8 cellular contexts compared by ENCODE assay signal in the genomic region with DNA sequence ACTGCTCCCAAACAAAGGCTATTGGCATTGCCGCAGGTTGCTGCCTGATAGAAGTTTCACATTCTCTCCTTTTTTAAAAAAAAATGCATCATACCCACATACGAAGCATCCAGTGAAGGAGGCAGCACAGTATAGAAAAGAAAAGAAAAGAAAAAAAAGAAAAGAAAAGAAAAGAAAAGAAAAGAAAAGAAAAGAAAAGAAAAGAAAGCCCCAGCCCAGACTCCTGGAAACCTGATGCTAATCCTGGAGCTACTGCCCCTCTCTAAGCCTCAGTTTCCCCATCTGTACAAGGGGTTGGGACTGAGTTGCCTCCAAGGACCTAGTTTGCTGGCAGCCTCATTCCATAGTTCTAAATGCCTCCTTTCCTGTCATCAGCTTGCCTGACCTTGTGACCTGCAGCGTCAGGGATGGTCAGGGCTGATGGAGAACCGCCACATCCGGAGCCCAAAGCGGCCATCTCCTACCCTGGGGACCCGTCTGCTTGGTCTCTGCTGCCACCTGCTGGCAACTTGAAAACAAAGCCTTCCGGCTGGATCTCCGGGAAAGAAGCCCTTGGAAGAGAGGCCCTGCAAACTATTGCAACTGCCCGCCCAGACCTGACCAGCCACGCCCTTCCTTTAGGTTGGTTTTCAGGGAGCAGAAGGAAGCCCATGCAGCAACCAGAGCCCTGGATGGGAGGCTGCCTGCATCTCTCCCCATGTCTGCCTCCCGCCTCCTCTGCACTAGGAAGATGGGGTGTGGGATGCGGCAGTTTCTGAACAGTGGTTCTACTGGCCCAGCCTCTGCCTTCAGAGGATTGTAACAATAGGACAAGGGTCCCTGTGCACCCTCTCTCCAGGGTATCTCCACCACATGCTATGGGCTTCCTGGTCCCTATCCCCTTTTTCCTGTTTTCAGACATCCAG. TPM values are rescaled to one million over a fixed set of nuclear protein-coding genes. Genes with fewer than 3 reads are reported as not detected.
A peak's percentile ranks its signal among the peaks of the same experiment; 100 is the strongest.
DNase-seq lines count a peak whose midpoint lies in the region; ATAC-seq and TF ChIP-seq lines count a peak whose summit lies in the region.

No MANE protein-coding gene starts in this region.

- POLR2A ChIA-PET in GM10248 (lab: Yijun Ruan, JAX) = no interaction called here

- peak; percentile 87 for TF ChIP-seq CTCF in GM10248 (IDR thresholded peaks at IDR 0.05; ENCODE audit: control extremely low read depth, extremely low read depth, low read depth, missing control alignments)
- TF ChIP-seq CTCF in ascending aorta (IDR thresholded peaks at IDR 0.05) = peak; percentile 75 to 91 (median 78)
- peak; percentile 86 for TF ChIP-seq CTCF in smooth muscle cell (IDR thresholded peaks at IDR 0.05; ENCODE audit: borderline replicate concordance, insufficient read depth, poor library complexity, severe bottlenecking)

- no peak overlapping the region for H3K4me2 ChIP-seq in smooth muscle cell

- CTCF ChIA-PET in GM10248 (lab: Yijun Ruan, JAX) = interaction anchor here (0.6 to 4.8 kb wide), 16 partner anchors 9 to 838 kb away, joined by 3 to 33 read pairs (median 4); a partner anchor contains a TSS

- H3K9me3 ChIP-seq in ascending aorta (no peaks in the 10 kb centered on the region), smooth muscle cell (replicated peaks; ENCODE audit: low read depth) (no peaks in the 10 kb centered on the region)

- no peaks in the 10 kb centered on the region for H4K20me1 ChIP-seq in smooth muscle cell (ENCODE audit: low read depth)

- no peaks in the 10 kb centered on the region for H3K36me3 ChIP-seq in ascending aorta
- no peaks in the 10 kb centered on the region for H3K36me3 ChIP-seq in smooth muscle cell (ENCODE audit: low read depth)

- intact Hi-C loops in ascending aorta (cut with DNase I) = loop anchor here (1.0 kb wide), 2 partner anchors 830 to 835 kb away; no protein-coding TSS in a partner anchor

- H2AFZ ChIP-seq in smooth muscle cell (ENCODE audit: low read depth) = no peak overlapping the region

- 35% methylated on average over 13 of the region's 13 CpGs for WGBS in smooth muscle cell (ENCODE audit: low lambda C conversion rate)

- ATAC-seq in HG03039 (IDR thresholded peaks at IDR 0.05; ENCODE audit: unreplicated experiment) (no peak), GM18520 (IDR thresholded peaks at IDR 0.05; ENCODE audit: unreplicated experiment) (no peak)

- no peak overlapping the region for H3K9ac ChIP-seq in smooth muscle cell (ENCODE audit: low read depth)

- no peaks in the 10 kb centered on the region for H3K79me2 ChIP-seq in smooth muscle cell (ENCODE audit: low read depth)

- H3K4me1 ChIP-seq in ascending aorta = no peaks in the 10 kb centered on the region
- no peaks in the 10 kb centered on the region for H3K4me1 ChIP-seq in smooth muscle cell (ENCODE audit: low read depth)

- DNase-seq in GM10248 (ENCODE audit: extremely low spot score) (peak; percentile 85), NCI-H1417 treated with DMSO at 0.1 percent for 48 hours (lab: John Stamatoyannopoulos, UW) (peak; percentile 20), T-helper 9 cell (peak; percentile 66), ascending aorta (ENCODE audit: low spot score in 2 of 2) (peak; percentile 31 to 82), hepatic stellate cell (ENCODE audit: low spot score) (peak; percentile 89), smooth muscle cell (lab: John Stamatoyannopoulos, UW; ENCODE audit: unreplicated experiment) (peak; percentile 38)

- no peaks in the 10 kb centered on the region for H3F3A ChIP-seq in smooth muscle cell (ENCODE audit: low read depth)

- no peak overlapping the region for H3K4me3 ChIP-seq in ascending aorta
- no peak overlapping the region for H3K4me3 ChIP-seq in smooth muscle cell

- H3K27me3 ChIP-seq in ascending aorta (no peaks in the 10 kb centered on the region), smooth muscle cell (ENCODE audit: low read depth) (peaks cover 7% of the 10 kb centered on the region)

- no peak overlapping the region for H3K27ac ChIP-seq in ascending aorta
- no peak overlapping the region for H3K27ac ChIP-seq in smooth muscle cell (ENCODE audit: low read depth)

RNA-seq across cellular contexts. Expression of a gene that starts 13.0 kb away (rescaled TPM):
- total RNA-seq in ascending aorta (not detected), smooth muscle cell (not detected in 2 replicates)
- polyA plus RNA-seq in smooth muscle cell = not detected in 2 replicates

RNA-seq across cellular contexts. Expression of a gene that starts 22.3 kb away (rescaled TPM):
- total RNA-seq in ascending aorta (not detected), smooth muscle cell (2.2 and 3.5 TPM in 2 replicates)
- polyA plus RNA-seq in smooth muscle cell = 10.3 and 11.7 TPM in 2 replicates

Comparison
In these comparisons a context has a peak if more than half of its experiments do, and no peak if none do; other contexts are left out.
1. DNase-seq: peak in every context shown above with its lines; median percentile 89 in hepatic stellate cell; 85 in GM10248; 66 in T-helper 9 cell; 56 in ascending aorta; 38 in smooth muscle cell; 20 in NCI-H1417 treated with DMSO at 0.1 percent for 48 hours.